18 cellular contexts compared by ENCODE assay signal in the genomic region with DNA sequence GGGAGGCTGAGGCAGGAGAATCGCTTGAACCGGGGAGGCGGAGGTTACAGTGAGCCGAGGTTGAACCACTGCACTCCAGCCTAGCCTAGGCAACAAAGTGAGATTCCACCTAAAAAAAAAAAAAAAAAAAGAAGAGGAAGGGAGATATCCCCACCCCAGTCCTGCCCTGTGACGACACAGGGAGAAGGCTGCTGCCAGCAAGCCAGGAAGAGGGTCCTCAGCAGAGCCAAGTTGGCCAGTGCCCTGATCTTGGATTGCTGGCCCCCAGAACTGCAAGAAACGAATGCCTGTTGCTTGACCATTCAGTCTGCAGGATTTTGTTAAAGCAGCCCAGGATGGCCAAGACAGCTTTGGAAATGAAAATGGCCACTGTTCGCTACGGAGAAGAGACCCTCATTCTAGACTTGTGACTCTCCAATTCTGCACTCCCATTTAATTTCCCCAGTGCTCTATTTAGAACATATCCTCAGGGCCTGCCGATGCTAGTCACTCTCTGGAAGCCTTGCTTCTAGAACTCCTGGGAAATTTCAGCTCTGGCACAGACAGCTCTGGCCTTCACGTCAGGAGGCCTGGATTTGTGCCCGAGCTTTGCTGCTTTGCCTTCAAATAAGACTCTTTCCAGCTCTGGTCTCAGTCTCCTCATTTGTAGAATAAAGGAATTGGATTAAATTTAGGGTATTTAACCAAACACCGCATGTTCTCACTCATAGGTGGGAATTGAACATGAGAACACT. TPM values are rescaled to one million over a fixed set of nuclear protein-coding genes. Genes with fewer than 3 reads are reported as not detected.
DNase-seq lines count a peak whose midpoint lies in the region; ATAC-seq and TF ChIP-seq lines count a peak whose summit lies in the region.
"Had no signal": no experiment of that assay in that cellular context is flagged by ENCODE, and none has a peak within 500 bp of the region (broad histone marks: within the 10 kb centered on the region; RNA-seq: fewer than 3 reads in every experiment).

No MANE protein-coding gene starts in this region.

- peak overlapping the region; percentile 54 for H3K9ac ChIP-seq in muscle layer of colon (ENCODE audit: low read length)

- H3K9me3 Mint-ChIP-seq in natural killer cell treated with Interleukin-12 subunit alpha and Interleukin-12 subunit beta and Interleukin-15 and Interleukin-18, amount 100 ng/mL, for 72 hours, result no peaks in the 10 kb centered on the region
- H3K9me3 Mint-ChIP-seq: activated T-cell treated with anti-CD3 and anti-CD28 coated beads, Interleukin-2, amount 50 U/mL, for 72 hours; CD8-positive, alpha-beta T cell; stimulated activated memory B cell treated with anti-CD40 and anti-IgM and Interleukin-4, amounts not matched to agents 10 μg/mL and 1 μg/mL and 100 μg/mL, for 72 hours had no signal

- no peak for TF ChIP-seq CTCF in body of pancreas (IDR thresholded peaks at IDR 0.05)
- TF ChIP-seq CTCF in transverse colon (IDR thresholded peaks at IDR 0.05), result no peak

- WGBS in body of pancreas, 2 donors, result 51% methylated on average over 12 of the region's 12 CpGs
- 79 to 82% methylated on average over 4 to 12 of the region's 12 CpGs for WGBS in transverse colon (ENCODE audit: low coverage in 1 of 2), 2 donors

- H3K4me3 ChIP-seq in body of pancreas (no peak overlapping the region), muscle layer of colon (ENCODE audit: low read depth in 1 of 2, low read length in 2 of 2) (no peak overlapping the region), transverse colon (no peak overlapping the region)
- H3K4me3 ChIP-seq: cardiac muscle cell, mucosa of descending colon had no signal

- DNase-seq in body of pancreas, result peak; percentile 90 to 96 (median 93)
- peak; percentile 67 for DNase-seq in globus pallidus (ENCODE audit: low spot score)
- peak; percentile 27 for DNase-seq in transverse colon
- DNase-seq in ureter (ENCODE audit: low spot score), result no peak
- no peak for DNase-seq in natural killer cell treated with Interleukin-12 subunit alpha and Interleukin-12 subunit beta and Interleukin-15 and Interleukin-18, amount 100 ng/mL, for 72 hours (ENCODE audit: low spot score)
- DNase-seq: activated CD4-positive, alpha-beta T cell treated with anti-CD3 and anti-CD28 coated beads for 4 hours; activated T-cell treated with anti-CD3 and anti-CD28 coated beads, Interleukin-2, amount 50 U/mL, for 72 hours; CD8-positive, alpha-beta T cell; KG1; NCI-H1694 treated with DMSO at 0.1 percent for 48 hours; stimulated activated CD4-positive, alpha-beta T cell treated with anti-CD3 and anti-CD28 coated beads, Interleukin-4, amount 100 ng/mL, for 24 hours had no signal

- no peaks in the 10 kb centered on the region for H3K9me3 ChIP-seq in body of pancreas
- no peaks in the 10 kb centered on the region for H3K9me3 ChIP-seq in muscle layer of colon (ENCODE audit: low read length)
- no peaks in the 10 kb centered on the region for H3K9me3 ChIP-seq in transverse colon
- H3K9me3 ChIP-seq: mucosa of descending colon had no signal

- no peaks in the 10 kb centered on the region for H3K36me3 ChIP-seq in body of pancreas (replicated peaks in 1 of 2; ENCODE audit: insufficient read depth in 1 of 2, low read depth in 2 of 2)
- no peaks in the 10 kb centered on the region for H3K36me3 ChIP-seq in muscle layer of colon (ENCODE audit: insufficient read depth, low read length)
- no peaks in the 10 kb centered on the region for H3K36me3 ChIP-seq in transverse colon
- H3K36me3 ChIP-seq: cardiac muscle cell had no signal

- TF ChIP-seq POLR2A in body of pancreas (IDR thresholded peaks at IDR 0.05) (no peak), transverse colon (IDR thresholded peaks at IDR 0.05) (no peak)

- H3K27me3 Mint-ChIP-seq in natural killer cell treated with Interleukin-12 subunit alpha and Interleukin-12 subunit beta and Interleukin-15 and Interleukin-18, amount 100 ng/mL, for 72 hours, result peaks cover 0 to 13% of the 10 kb centered on the region in 2 donors
- H3K27me3 Mint-ChIP-seq: stimulated activated memory B cell treated with anti-CD40 and anti-IgM and Interleukin-4, amounts not matched to agents 10 μg/mL and 1 μg/mL and 100 μg/mL, for 72 hours had no signal

- intact Hi-C loops in body of pancreas (cut with DNase I), result no loop called here
- intact Hi-C loops in transverse colon (cut with DNase I; ENCODE audit: low total_unique reads), result no loop called here

- H3K4me1 ChIP-seq in body of pancreas (peaks cover 40% of the 10 kb centered on the region), muscle layer of colon (ENCODE audit: insufficient read depth, low read length) (peaks cover 9% of the 10 kb centered on the region), transverse colon (peaks cover 0 to 9% (median 1%) of the 10 kb centered on the region in 4 donors)

- peak overlapping the region; percentile 61 to 74 (median 70) for H3K27ac ChIP-seq in body of pancreas
- H3K27ac ChIP-seq in muscle layer of colon (ENCODE audit: low read depth, low read length), result peak overlapping the region; percentile 78
- H3K27ac ChIP-seq in transverse colon, result peak overlapping the region in 3 of 4 donors; percentile 57 to 63 (median 57)
- H3K27ac ChIP-seq: cardiac muscle cell, epithelial cell of prostate, RWPE1 had no signal

- in situ Hi-C loops in transverse colon (cut with MboI; ENCODE audit: low pct_ligation_motif_present in 1 of 4, low pct_unique_long_range_greater_than_20kb in 1 of 4, low sequenced_read_pairs in 3 of 4), result no loop called here

- H3K27me3 ChIP-seq in body of pancreas, result no peaks in the 10 kb centered on the region
- H3K27me3 ChIP-seq in muscle layer of colon (ENCODE audit: control insufficient read depth in 1 of 2, insufficient read depth in 2 of 2, low read length in 2 of 2), result no peaks in the 10 kb centered on the region
- H3K27me3 ChIP-seq in transverse colon, result no peaks in the 10 kb centered on the region
- H3K27me3 ChIP-seq: cardiac muscle cell had no signal

- no peak overlapping the region for H3K4me3 Mint-ChIP-seq in natural killer cell treated with Interleukin-12 subunit alpha and Interleukin-12 subunit beta and Interleukin-15 and Interleukin-18, amount 100 ng/mL, for 72 hours
- H3K4me3 Mint-ChIP-seq: activated T-cell treated with anti-CD3 and anti-CD28 coated beads, Interleukin-2, amount 50 U/mL, for 72 hours; CD8-positive, alpha-beta T cell; stimulated activated memory B cell treated with anti-CD40 and anti-IgM and Interleukin-4, amounts not matched to agents 10 μg/mL and 1 μg/mL and 100 μg/mL, for 72 hours had no signal

- no peak overlapping the region for H3K27ac Mint-ChIP-seq in natural killer cell treated with Interleukin-12 subunit alpha and Interleukin-12 subunit beta and Interleukin-15 and Interleukin-18, amount 100 ng/mL, for 72 hours
- H3K27ac Mint-ChIP-seq: activated T-cell treated with anti-CD3 and anti-CD28 coated beads, Interleukin-2, amount 50 U/mL, for 72 hours; CD8-positive, alpha-beta T cell; stimulated activated memory B cell treated with anti-CD40 and anti-IgM and Interleukin-4, amounts not matched to agents 10 μg/mL and 1 μg/mL and 100 μg/mL, for 72 hours had no signal

- peak; percentile 88 for ATAC-seq in body of pancreas
- ATAC-seq in natural killer cell treated with Interleukin-12 subunit alpha and Interleukin-12 subunit beta and Interleukin-15 and Interleukin-18, amount 100 ng/mL, for 72 hours, result no peak
- no peak for ATAC-seq in HG03432 (IDR thresholded peaks at IDR 0.05; ENCODE audit: unreplicated experiment)
- ATAC-seq: activated T-cell treated with anti-CD3 and anti-CD28 coated beads, Interleukin-2, amount 50 U/mL, for 72 hours; CD8-positive, alpha-beta T cell; mucosa of descending colon; stimulated activated memory B cell treated with anti-CD40 and anti-IgM and Interleukin-4, amounts not matched to agents 10 μg/mL and 1 μg/mL and 100 μg/mL, for 72 hours had no signal

- H3K4me1 Mint-ChIP-seq in natural killer cell treated with Interleukin-12 subunit alpha and Interleukin-12 subunit beta and Interleukin-15 and Interleukin-18, amount 100 ng/mL, for 72 hours (ENCODE audit: low read depth in 2 of 2), result no peaks in the 10 kb centered on the region

- TF ChIP-seq EP300 in transverse colon (IDR thresholded peaks at IDR 0.05; ENCODE audit: low read depth), result no peak

- no peaks in the 10 kb centered on the region for H3K36me3 Mint-ChIP-seq in natural killer cell treated with Interleukin-12 subunit alpha and Interleukin-12 subunit beta and Interleukin-15 and Interleukin-18, amount 100 ng/mL, for 72 hours
- H3K36me3 Mint-ChIP-seq: CD8-positive, alpha-beta T cell; stimulated activated memory B cell treated with anti-CD40 and anti-IgM and Interleukin-4, amounts not matched to agents 10 μg/mL and 1 μg/mL and 100 μg/mL, for 72 hours had no signal

RNA-seq across cellular contexts. Expression of gene AMMECR1L, which starts 15.8 kb away (rescaled TPM):
- total RNA-seq in body of pancreas (1 to 10 TPM; 6.2 to 9.2 TPM), transverse colon (10 to 100 TPM in 3 of 4 donors, 1 to 10 TPM in 1; 6.6 to 18.3 (median 12.9) TPM), ureter (19.2 TPM)
- total RNA-seq in natural killer cell treated with Interleukin-12 subunit alpha and Interleukin-12 subunit beta and Interleukin-15 and Interleukin-18, amount 100 ng/mL, for 72 hours, result 10 to 100 TPM; 20.6 to 24.9 TPM

RNA-seq across cellular contexts. Expression of gene POLR2D, which starts 43.6 kb away (rescaled TPM):
- total RNA-seq in body of pancreas (1 to 10 TPM; 4.6 to 7.5 TPM), transverse colon (10 to 100 TPM in 3 of 4 donors, 1 to 10 TPM in 1; 7.6 to 21.9 (median 11.6) TPM), ureter (29.7 TPM)
- 10 to 100 TPM; 54.7 to 71.9 TPM for total RNA-seq in natural killer cell treated with Interleukin-12 subunit alpha and Interleukin-12 subunit beta and Interleukin-15 and Interleukin-18, amount 100 ng/mL, for 72 hours

Comparison
In these comparisons a context has a peak if more than half of its experiments do, and no peak if none do; other contexts are left out.
1. DNase-seq: peak in body of pancreas (4 of 4), globus pallidus (single experiment) and transverse colon (single experiment); none in ureter (single experiment) and natural killer cell treated with Interleukin-12 subunit alpha and Interleukin-12 subunit beta and Interleukin-15 and Interleukin-18, amount 100 ng/mL, for 72 hours (single experiment).
2. Peak in every context shown above with its lines, with median percentiles within 50 percentile points of each other: H3K27ac ChIP-seq.